Comparison of ENCODE assay signal across 9 cellular contexts in the genomic region with DNA sequence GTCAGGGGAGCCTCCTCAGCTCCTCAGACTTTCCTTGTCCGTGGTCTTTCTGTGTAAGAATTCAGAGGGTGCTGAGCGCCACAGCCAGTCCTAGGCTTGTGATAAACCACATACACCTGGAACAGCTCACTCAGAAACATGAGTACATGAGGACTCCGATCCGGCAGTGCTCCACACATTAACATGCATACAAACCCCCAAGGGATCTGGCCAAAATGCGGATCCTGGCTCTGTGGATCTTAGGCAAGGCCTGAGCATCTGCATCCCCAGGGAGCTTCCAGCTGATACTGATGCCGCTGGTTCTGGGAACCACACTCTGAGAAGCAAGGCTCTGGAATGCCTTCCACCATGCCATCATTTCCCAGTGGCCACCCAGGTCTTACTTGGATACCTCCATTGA.
"Had no signal": no experiment of that assay in that cellular context is flagged by ENCODE, and none has a peak within 500 bp of the region (broad histone marks: within the 10 kb centered on the region; RNA-seq: fewer than 3 reads in every experiment).

No MANE protein-coding gene starts in this region.

- H3K9me3 Mint-ChIP-seq: GM23338, H9 had no signal

- H3K4me3 Mint-ChIP-seq: GM23338, H9, HFFc6 had no signal

- H2AFZ ChIP-seq: GM23248, GM23338 had no signal

- H3K27ac Mint-ChIP-seq: GM23338, H9, HFFc6 had no signal

- DNase-seq: GM23248, GOT3, H7, H9, HCEC 1CT, HFFc6 had no signal

- ATAC-seq: GM23338, HCT116 had no signal

- H3K4me3 ChIP-seq: GM23248, GM23338, HAP-1 had no signal

- H3K27ac ChIP-seq: GM23248 had no signal

- H3K4me1 ChIP-seq: HAP-1 had no signal

- H3K9me3 ChIP-seq: HAP-1 had no signal

- H3K4me2 ChIP-seq: GM23338 had no signal

- H3K36me3 ChIP-seq: HAP-1 had no signal
